Comparison of ENCODE assay signal across 15 cellular contexts in genomic region chr11:108346451-108346850, GRCh38.
A peak's percentile ranks its signal among the peaks of the same experiment; 100 is the strongest.
DNase-seq lines count a peak whose midpoint lies in the region; ATAC-seq, FAIRE-seq and TF ChIP-seq lines count a peak whose summit lies in the region.
"Had no signal": no experiment of that assay in that cellular context is flagged by ENCODE, and none has a peak within 500 bp of the region (broad histone marks: within the 10 kb centered on the region; RNA-seq: fewer than 3 reads in every experiment).

No MANE protein-coding gene starts in this region.

- no peak for FAIRE-seq in RCC 7860 (lab: Jason Lieb, UNC)
- FAIRE-seq: GM12878, GM18507 had no signal

- CTCF ChIA-PET in CD4-positive, alpha-beta T cell (lab: Charles Lee) = no interaction called here
- CTCF ChIA-PET in CD8-positive, alpha-beta T cell (lab: Charles Lee) = no interaction called here
- CTCF ChIA-PET in naive thymus-derived CD4-positive, alpha-beta T cell (lab: Charles Lee) = no interaction called here

- no peaks in the 10 kb centered on the region for H3K4me1 ChIP-seq in CD8-positive, alpha-beta T cell (ENCODE audit: insufficient read depth, low read length)
- no peaks in the 10 kb centered on the region for H3K4me1 ChIP-seq in naive thymus-derived CD4-positive, alpha-beta T cell (ENCODE audit: control insufficient read depth in 2 of 2, insufficient read depth in 2 of 2, low read length in 2 of 2)
- H3K4me1 ChIP-seq: A549, BLaER1 had no signal

- H3K4me3 Mint-ChIP-seq in CD4-positive, alpha-beta T cell = no peak overlapping the region
- no peak overlapping the region for H3K4me3 Mint-ChIP-seq in CD8-positive, alpha-beta T cell
- no peak overlapping the region for H3K4me3 Mint-ChIP-seq in activated naive CD8-positive, alpha-beta T cell treated with anti-CD3 and anti-CD28 coated beads for 36 hours
- H3K4me3 Mint-ChIP-seq in naive thymus-derived CD4-positive, alpha-beta T cell = no peak overlapping the region
- H3K4me3 Mint-ChIP-seq: GM23338, IgD-negative memory B cell had no signal

- intact Hi-C loops in CD4-positive, alpha-beta T cell (cut with DNase I, micrococcal nuclease) = loop anchor here in 1 of 2 experiments (10.0 kb wide), 1 partner anchor 298 kb away; no protein-coding TSS in a partner anchor
- intact Hi-C loops in CD8-positive, alpha-beta T cell (cut with DNase I, micrococcal nuclease) = loop anchor here in 1 of 2 experiments (5.0 to 10.0 kb wide), 2 partner anchors 118 to 169 kb away; partner anchors contain the start of gene C11orf65
- intact Hi-C loops in naive thymus-derived CD4-positive, alpha-beta T cell (cut with micrococcal nuclease) = no loop called here

- no peaks in the 10 kb centered on the region for H3K9me3 Mint-ChIP-seq in CD4-positive, alpha-beta T cell
- no peaks in the 10 kb centered on the region for H3K9me3 Mint-ChIP-seq in CD8-positive, alpha-beta T cell
- no peaks in the 10 kb centered on the region for H3K9me3 Mint-ChIP-seq in activated naive CD8-positive, alpha-beta T cell treated with anti-CD3 and anti-CD28 coated beads for 36 hours
- H3K9me3 Mint-ChIP-seq in naive thymus-derived CD4-positive, alpha-beta T cell = peaks cover 0 to 1% (median 0%) of the 10 kb centered on the region in 11 donors
- H3K9me3 Mint-ChIP-seq: GM23338, IgD-negative memory B cell had no signal

- no peaks in the 10 kb centered on the region for H3K27me3 Mint-ChIP-seq in CD4-positive, alpha-beta T cell
- H3K27me3 Mint-ChIP-seq in CD8-positive, alpha-beta T cell (ENCODE audit: low read depth) = no peaks in the 10 kb centered on the region
- no peaks in the 10 kb centered on the region for H3K27me3 Mint-ChIP-seq in activated naive CD8-positive, alpha-beta T cell treated with anti-CD3 and anti-CD28 coated beads for 36 hours
- H3K27me3 Mint-ChIP-seq in naive thymus-derived CD4-positive, alpha-beta T cell = no peaks in the 10 kb centered on the region
- H3K27me3 Mint-ChIP-seq: IgD-negative memory B cell had no signal

- H3K9me3 ChIP-seq in CD4-positive, alpha-beta T cell (ENCODE audit: control insufficient read depth, low read length) = no peaks in the 10 kb centered on the region
- H3K9me3 ChIP-seq in CD8-positive, alpha-beta T cell (ENCODE audit: low read length) = no peaks in the 10 kb centered on the region
- H3K9me3 ChIP-seq in naive thymus-derived CD4-positive, alpha-beta T cell (ENCODE audit: control insufficient read depth in 2 of 3, low read length in 3 of 3) = no peaks in the 10 kb centered on the region
- H3K9me3 ChIP-seq: A549, BLaER1 had no signal

- H3K27me3 ChIP-seq in CD4-positive, alpha-beta T cell (ENCODE audit: control insufficient read depth, insufficient read depth, low read length) = no peaks in the 10 kb centered on the region
- H3K27me3 ChIP-seq in CD8-positive, alpha-beta T cell (ENCODE audit: insufficient read depth, low read length) = no peaks in the 10 kb centered on the region
- no peaks in the 10 kb centered on the region for H3K27me3 ChIP-seq in naive thymus-derived CD4-positive, alpha-beta T cell (ENCODE audit: control insufficient read depth in 2 of 2, insufficient read depth in 2 of 2, low read length in 2 of 2)
- H3K27me3 ChIP-seq: BLaER1 had no signal

- peaks cover 24% of the 10 kb centered on the region for H3K4me1 Mint-ChIP-seq in CD4-positive, alpha-beta T cell (ENCODE audit: low read depth)
- H3K4me1 Mint-ChIP-seq in CD8-positive, alpha-beta T cell (ENCODE audit: low read depth) = peaks cover 34% of the 10 kb centered on the region
- peaks cover 22% of the 10 kb centered on the region for H3K4me1 Mint-ChIP-seq in activated naive CD8-positive, alpha-beta T cell treated with anti-CD3 and anti-CD28 coated beads for 36 hours
- peaks cover 2 to 34% (median 22%) of the 10 kb centered on the region in 7 donors for H3K4me1 Mint-ChIP-seq in naive thymus-derived CD4-positive, alpha-beta T cell
- H3K4me1 Mint-ChIP-seq: GM23338 had no signal

- peaks cover 46% of the 10 kb centered on the region for H3K36me3 ChIP-seq in CD8-positive, alpha-beta T cell (ENCODE audit: insufficient read depth, low read length)
- peaks cover 20 to 66% (median 21%) of the 10 kb centered on the region in 3 experiments for H3K36me3 ChIP-seq in naive thymus-derived CD4-positive, alpha-beta T cell (ENCODE audit: control insufficient read depth in 2 of 3, insufficient read depth in 3 of 3, low read length in 3 of 3)

- H3K27ac Mint-ChIP-seq in CD4-positive, alpha-beta T cell = peak overlapping the region; percentile 52
- H3K27ac Mint-ChIP-seq in CD8-positive, alpha-beta T cell = peak overlapping the region; percentile 74
- H3K27ac Mint-ChIP-seq in activated naive CD8-positive, alpha-beta T cell treated with anti-CD3 and anti-CD28 coated beads for 36 hours = peak overlapping the region; percentile 18
- H3K27ac Mint-ChIP-seq in naive thymus-derived CD4-positive, alpha-beta T cell = peak overlapping the region in 3 of 9 donors; percentile 36 to 76 (median 64)
- H3K27ac Mint-ChIP-seq: GM23338, IgD-negative memory B cell had no signal

- H3K4me3 ChIP-seq in CD8-positive, alpha-beta T cell (ENCODE audit: low read depth, low read length) = no peak overlapping the region
- H3K4me3 ChIP-seq in naive thymus-derived CD4-positive, alpha-beta T cell (ENCODE audit: low read length) = no peak overlapping the region
- H3K4me3 ChIP-seq: A549, BLaER1, GM12878, GM23338 had no signal

- ATAC-seq in CD4-positive, alpha-beta T cell (ENCODE audit: poor library complexity) = no peak
- ATAC-seq in CD8-positive, alpha-beta T cell = no peak
- no peak for ATAC-seq in naive thymus-derived CD4-positive, alpha-beta T cell
- no peak for ATAC-seq in GM18873 (IDR thresholded peaks at IDR 0.05; ENCODE audit: low FRiP score, unreplicated experiment)
- ATAC-seq: A549, GM12878, GM23338 had no signal

- DNase-seq in CD4-positive, alpha-beta T cell = no peak
- no peak for DNase-seq in CD8-positive, alpha-beta T cell
- DNase-seq in activated naive CD8-positive, alpha-beta T cell treated with anti-CD3 and anti-CD28 coated beads for 36 hours = no peak
- no peak for DNase-seq in naive thymus-derived CD4-positive, alpha-beta T cell
- DNase-seq in RCC 7860 (ENCODE audit: low spot score) = no peak
- DNase-seq: AML-193, DMS79, H7 had no signal

- TF ChIP-seq CTCF in CD4-positive, alpha-beta T cell (IDR thresholded peaks at IDR 0.05) = no peak
- no peak for TF ChIP-seq CTCF in CD8-positive, alpha-beta T cell (IDR thresholded peaks at IDR 0.05)

- H3K36me3 Mint-ChIP-seq in CD4-positive, alpha-beta T cell (ENCODE audit: low read depth) = peaks cover 90% of the 10 kb centered on the region
- H3K36me3 Mint-ChIP-seq in CD8-positive, alpha-beta T cell = peaks cover 79% of the 10 kb centered on the region
- peaks cover 23% of the 10 kb centered on the region for H3K36me3 Mint-ChIP-seq in activated naive CD8-positive, alpha-beta T cell treated with anti-CD3 and anti-CD28 coated beads for 36 hours
- H3K36me3 Mint-ChIP-seq in naive thymus-derived CD4-positive, alpha-beta T cell = peaks cover 24 to 70% (median 54%) of the 10 kb centered on the region in 5 donors

- no peak overlapping the region for H3K27ac ChIP-seq in CD4-positive, alpha-beta T cell (ENCODE audit: low read depth, low read length)
- H3K27ac ChIP-seq in CD8-positive, alpha-beta T cell (ENCODE audit: low read depth, low read length) = no peak overlapping the region
- peak overlapping the region; percentile 37 for H3K27ac ChIP-seq in naive thymus-derived CD4-positive, alpha-beta T cell (ENCODE audit: low read depth, low read length)
- H3K27ac ChIP-seq: A549, BLaER1 had no signal

- POLR2A ChIA-PET in CD4-positive, alpha-beta T cell (lab: Charles Lee) = no interaction called here
- POLR2A ChIA-PET in CD8-positive, alpha-beta T cell (lab: Charles Lee) = no interaction called here
- POLR2A ChIA-PET in naive thymus-derived CD4-positive, alpha-beta T cell (lab: Charles Lee) = no interaction called here
